8 cellular contexts compared by ENCODE assay signal in genomic region chr7:5692112-5692844, GRCh38.
A peak's percentile ranks its signal among the peaks of the same experiment; 100 is the strongest.
DNase-seq lines count a peak whose midpoint lies in the region; ATAC-seq and TF ChIP-seq lines count a peak whose summit lies in the region.

No MANE protein-coding gene starts in this region.

- H3K27me3 ChIP-seq in GM06990 (replicated peaks; ENCODE audit: control insufficient read depth, insufficient read depth, low read length) = no peaks in the 10 kb centered on the region
- H3K27me3 ChIP-seq in Peyer's patch = no peaks in the 10 kb centered on the region
- no peaks in the 10 kb centered on the region for H3K27me3 ChIP-seq in effector memory CD4-positive, alpha-beta T cell (replicated peaks; ENCODE audit: control insufficient read depth, insufficient read depth, low read length, poor library complexity, severe bottlenecking)
- no peaks in the 10 kb centered on the region for H3K27me3 ChIP-seq in uterus

- no peaks in the 10 kb centered on the region; the same call in none of the 2 replicates for H3K36me3 ChIP-seq in GM06990 (ENCODE audit: control insufficient read depth, insufficient read depth, low read length)
- H3K36me3 ChIP-seq in Peyer's patch = no peaks in the 10 kb centered on the region
- no peaks in the 10 kb centered on the region for H3K36me3 ChIP-seq in effector memory CD4-positive, alpha-beta T cell (ENCODE audit: control insufficient read depth, insufficient read depth, low read length)
- no peaks in the 10 kb centered on the region for H3K36me3 ChIP-seq in uterus

- H3K4me1 ChIP-seq in Peyer's patch = peaks cover 6 to 81% (median 29%) of the 10 kb centered on the region in 4 donors
- H3K4me1 ChIP-seq in effector memory CD4-positive, alpha-beta T cell (ENCODE audit: control insufficient read depth, insufficient read depth, low read length, poor library complexity, severe bottlenecking) = peaks cover 71% of the 10 kb centered on the region
- H3K4me1 ChIP-seq in uterus = peaks cover 37 to 38% of the 10 kb centered on the region in 2 donors

- DNase-seq in GM06990 (ENCODE audit: extremely low read depth, insufficient read length) (no peak), Peyer's patch (peak in 1 of 3 donors; percentile 70), mucosa of gallbladder (ENCODE audit: low spot score) (peak; percentile 63), uterus (peak; percentile 85 to 93), NCI-H1048 (lab: John Stamatoyannopoulos, UW) (no peak)
- no peak for DNase-seq in effector memory CD4-positive, alpha-beta T cell

- H3K4me3 ChIP-seq in GM06990 (replicated peaks; ENCODE audit: low read depth, low read length) (peak overlapping the region; percentile 47), Peyer's patch (no peak overlapping the region), uterus (peak overlapping the region in 1 of 2 donors; percentile 15)
- H3K4me3 ChIP-seq in effector memory CD4-positive, alpha-beta T cell (ENCODE audit: insufficient read depth, low read depth, low read length, poor library complexity, severe bottlenecking) = no peak overlapping the region

- H3K27ac ChIP-seq in Peyer's patch (peak overlapping the region; percentile 71 to 91 (median 76)), uterus (peak overlapping the region; percentile 95 to 96)
- H3K27ac ChIP-seq in effector memory CD4-positive, alpha-beta T cell (ENCODE audit: insufficient read depth, low read length, poor library complexity, severe bottlenecking) = peak overlapping the region; percentile 41

- no peaks in the 10 kb centered on the region for H3K9me3 ChIP-seq in Peyer's patch
- H3K9me3 ChIP-seq in effector memory CD4-positive, alpha-beta T cell (ENCODE audit: control insufficient read depth, low read length) = no peaks in the 10 kb centered on the region
- H3K9me3 ChIP-seq in uterus = no peaks in the 10 kb centered on the region

- TF ChIP-seq POLR2A in Peyer's patch (IDR thresholded peaks at IDR 0.05) (no peak), uterus (IDR thresholded peaks at IDR 0.05) (peak; percentile 4 to 38)

- intact Hi-C loops in uterus (cut with DNase I; ENCODE audit: low total_unique reads) = no loop called here

- ATAC-seq in HG03354 (IDR thresholded peaks at IDR 0.05; ENCODE audit: poor library complexity, severe bottlenecking, unreplicated experiment) = no peak
- no peak for ATAC-seq in GM21515 (IDR thresholded peaks at IDR 0.05; ENCODE audit: unreplicated experiment)

- TF ChIP-seq CTCF in GM06990 (IDR thresholded peaks at IDR 0.05; ENCODE audit: insufficient read depth, low read length, poor library complexity, severe bottlenecking) (no peak), Peyer's patch (IDR thresholded peaks at IDR 0.05) (no peak), uterus (IDR thresholded peaks at IDR 0.05) (no peak)

Comparison
In these comparisons a context has a peak if more than half of its experiments do, and no peak if none do; other contexts are left out.
1. DNase-seq: peak in mucosa of gallbladder (single experiment) and uterus (2 of 2); none in GM06990 (single experiment), effector memory CD4-positive, alpha-beta T cell (0 of 3) and NCI-H1048 (single experiment).
2. H3K27ac ChIP-seq: peak in every context shown above with its lines; median percentile 96 in uterus; 76 in Peyer's patch; 41 in effector memory CD4-positive, alpha-beta T cell.
3. POLR2A ChIP-seq: peak in uterus (2 of 2); none in Peyer's patch (0 of 2).